8 cellular contexts compared by ENCODE assay signal in the genomic region with DNA sequence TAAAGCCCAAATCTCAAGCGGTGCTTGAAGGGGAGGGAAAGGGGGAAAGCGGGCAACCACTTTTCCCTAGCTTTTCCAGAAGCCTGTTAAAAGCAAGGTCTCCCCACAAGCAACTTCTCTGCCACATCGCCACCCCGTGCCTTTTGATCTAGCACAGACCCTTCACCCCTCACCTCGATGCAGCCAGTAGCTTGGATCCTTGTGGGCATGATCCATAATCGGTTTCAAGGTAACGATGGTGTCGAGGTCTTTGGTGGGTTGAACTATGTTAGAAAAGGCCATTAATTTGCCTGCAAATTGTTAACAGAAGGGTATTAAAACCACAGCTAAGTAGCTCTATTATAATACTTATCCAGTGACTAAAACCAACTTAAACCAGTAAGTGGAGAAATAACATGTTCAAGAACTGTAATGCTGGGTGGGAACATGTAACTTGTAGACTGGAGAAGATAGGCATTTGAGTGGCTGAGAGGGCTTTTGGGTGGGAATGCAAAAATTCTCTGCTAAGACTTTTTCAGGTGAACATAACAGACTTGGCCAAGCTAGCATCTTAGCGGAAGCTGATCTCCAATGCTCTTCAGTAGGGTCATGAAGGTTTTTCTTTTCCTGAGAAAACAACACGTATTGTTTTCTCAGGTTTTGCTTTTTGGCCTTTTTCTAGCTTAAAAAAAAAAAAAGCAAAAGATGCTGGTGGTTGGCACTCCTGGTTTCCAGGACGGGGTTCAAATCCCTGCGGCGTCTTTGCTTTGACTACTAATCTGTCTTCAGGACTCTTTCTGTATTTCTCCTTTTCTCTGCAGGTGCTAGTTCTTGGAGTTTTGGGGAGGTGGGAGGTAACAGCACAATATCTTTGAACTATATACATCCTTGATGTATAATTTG. TPM values are rescaled to one million over a fixed set of nuclear protein-coding genes. Genes with fewer than 3 reads are reported as not detected.
DNase-seq lines count a peak whose midpoint lies in the region; ATAC-seq and TF ChIP-seq lines count a peak whose summit lies in the region.

No MANE protein-coding gene starts in this region.

- peaks cover 59% of the 10 kb centered on the region for H3K36me3 ChIP-seq in OCI-LY1 (ENCODE audit: insufficient read depth, low read length)

- no peak for TF ChIP-seq CTCF in OCI-LY1 (IDR thresholded peaks at IDR 0.05; ENCODE audit: low read length)
- TF ChIP-seq CTCF in endothelial cell (IDR thresholded peaks at IDR 0.05; ENCODE audit: unreplicated experiment), result no peak
- no peak for TF ChIP-seq CTCF in omental fat pad (IDR thresholded peaks at IDR 0.05)

- peak overlapping the region; percentile 54 for H3K27ac Mint-ChIP-seq in endothelial cell (ENCODE audit: unreplicated experiment)

- H3K4me3 ChIP-seq in OCI-LY1 (ENCODE audit: low read depth, low read length, poor library complexity, severe bottlenecking), result peak overlapping the region; percentile 77

- H3K9me2 ChIP-seq in OCI-LY1 (ENCODE audit: low read depth, low read length), result no peaks in the 10 kb centered on the region

- H3K4me3 Mint-ChIP-seq in endothelial cell (ENCODE audit: unreplicated experiment), result peak overlapping the region; percentile 64
- no peak overlapping the region for H3K4me3 Mint-ChIP-seq in activated T-cell treated with anti-CD3 and anti-CD28 coated beads, Interleukin-2, amount 50 U/mL, for 4 hours

- H3K27me3 ChIP-seq in OCI-LY1 (ENCODE audit: insufficient read depth, low read length), result no peaks in the 10 kb centered on the region

- peaks cover 17% of the 10 kb centered on the region for H3K27me3 Mint-ChIP-seq in endothelial cell (ENCODE audit: unreplicated experiment)
- no peaks in the 10 kb centered on the region for H3K27me3 Mint-ChIP-seq in activated T-cell treated with anti-CD3 and anti-CD28 coated beads, Interleukin-2, amount 50 U/mL, for 4 hours (ENCODE audit: low read depth)

- H3K9me3 ChIP-seq in OCI-LY1 (ENCODE audit: low read length), result no peaks in the 10 kb centered on the region

- DNase-seq in EH (ENCODE audit: low read depth) (peak; percentile 53), endothelial cell (ENCODE audit: low spot score) (no peak), omental fat pad (ENCODE audit: low spot score) (peak; percentile 42), SIG-M5 treated with dmso at 0.1 percent for 504 hours (lab: John Stamatoyannopoulos, UW; ENCODE audit: unreplicated experiment) (no peak), AG20443 (ENCODE audit: low spot score) (no peak)
- no peak for DNase-seq in activated T-cell treated with anti-CD3 and anti-CD28 coated beads, Interleukin-2, amount 50 U/mL, for 4 hours

- peaks cover 69% of the 10 kb centered on the region for H3F3A ChIP-seq in OCI-LY1 (ENCODE audit: insufficient read depth, low read length)

- ATAC-seq in omental fat pad (ENCODE audit: low FRiP score), result no peak
- ATAC-seq in GM21526 (IDR thresholded peaks at IDR 0.05; ENCODE audit: low FRiP score, unreplicated experiment), result no peak
- no peak for ATAC-seq in activated T-cell treated with anti-CD3 and anti-CD28 coated beads, Interleukin-2, amount 50 U/mL, for 4 hours

- peaks cover 44% of the 10 kb centered on the region for H3K79me2 ChIP-seq in OCI-LY1 (ENCODE audit: insufficient read depth, low read length)

- peaks cover 29% of the 10 kb centered on the region for H3K36me3 Mint-ChIP-seq in endothelial cell (ENCODE audit: low read depth, unreplicated experiment)
- peaks cover 33% of the 10 kb centered on the region for H3K36me3 Mint-ChIP-seq in activated T-cell treated with anti-CD3 and anti-CD28 coated beads, Interleukin-2, amount 50 U/mL, for 4 hours (ENCODE audit: insufficient read depth)

- peak overlapping the region; percentile 95 for H3K4me2 ChIP-seq in OCI-LY1 (ENCODE audit: low read length)

- peak overlapping the region; percentile 88 for H3K27ac ChIP-seq in OCI-LY1 (ENCODE audit: low read depth, low read length, poor library complexity, severe bottlenecking)

- H3K9ac ChIP-seq in OCI-LY1 (ENCODE audit: low read length), result peak overlapping the region; percentile 99; the same call in 1 of the 2 replicates

- H2AFZ ChIP-seq in OCI-LY1 (ENCODE audit: low read length), result no peak overlapping the region

- peaks cover 77% of the 10 kb centered on the region for H3K4me1 ChIP-seq in OCI-LY1 (ENCODE audit: insufficient read depth, low read length, severe bottlenecking)

- H3K4me1 Mint-ChIP-seq in endothelial cell (ENCODE audit: unreplicated experiment), result peaks cover 38% of the 10 kb centered on the region
- peaks cover 43% of the 10 kb centered on the region for H3K4me1 Mint-ChIP-seq in activated T-cell treated with anti-CD3 and anti-CD28 coated beads, Interleukin-2, amount 50 U/mL, for 4 hours (ENCODE audit: low read depth)

- no peaks in the 10 kb centered on the region for H3K9me3 Mint-ChIP-seq in endothelial cell (ENCODE audit: unreplicated experiment)
- H3K9me3 Mint-ChIP-seq in activated T-cell treated with anti-CD3 and anti-CD28 coated beads, Interleukin-2, amount 50 U/mL, for 4 hours, result no peaks in the 10 kb centered on the region

- H4K20me1 ChIP-seq in OCI-LY1 (ENCODE audit: insufficient read depth, low read length), result no peaks in the 10 kb centered on the region

RNA-seq across cellular contexts. Expression of a gene that starts 6.8 kb away (rescaled TPM):
- total RNA-seq in endothelial cell (ENCODE audit: unreplicated experiment) (4,747 TPM), omental fat pad (over 10,000 TPM; 11,614 to 21,764 (median 16,063) TPM)
- total RNA-seq in activated T-cell treated with anti-CD3 and anti-CD28 coated beads, Interleukin-2, amount 50 U/mL, for 4 hours, result 1,000 to 10,000 TPM; 3,100 to 4,455 (median 3,753) TPM

RNA-seq across cellular contexts. Expression of a gene that starts 19.2 kb away (rescaled TPM):
- total RNA-seq in endothelial cell (ENCODE audit: unreplicated experiment) (99.1 TPM), omental fat pad (100 to 1,000 TPM in 1 of 4 donors, 10 to 100 TPM in 3; 75.4 to 105 (median 88.8) TPM)
- 10 to 100 TPM; 87.6 to 94.6 (median 94.3) TPM for total RNA-seq in activated T-cell treated with anti-CD3 and anti-CD28 coated beads, Interleukin-2, amount 50 U/mL, for 4 hours

RNA-seq across cellular contexts. Expression of a gene that starts 52.5 kb away (rescaled TPM):
- total RNA-seq in endothelial cell (ENCODE audit: unreplicated experiment), result 1.7 TPM
- total RNA-seq in omental fat pad, result 10 to 100 TPM; 67.3 to 84.8 (median 76.5) TPM
- 10 to 100 TPM; 33.1 to 40.8 (median 40.1) TPM for total RNA-seq in activated T-cell treated with anti-CD3 and anti-CD28 coated beads, Interleukin-2, amount 50 U/mL, for 4 hours

Comparison
In these comparisons a context has a peak if more than half of its experiments do, and no peak if none do; other contexts are left out.
1. DNase-seq: peak in EH (single experiment) and omental fat pad (single experiment); none in endothelial cell (single experiment), activated T-cell treated with anti-CD3 and anti-CD28 coated beads, Interleukin-2, amount 50 U/mL, for 4 hours (single experiment), SIG-M5 treated with dmso at 0.1 percent for 504 hours (single experiment) and AG20443 (single experiment).
2. RNA of a gene that starts 52.5 kb away (total RNA-seq): 67.3 to 84.8 TPM in omental fat pad and 33.1 to 40.8 TPM in activated T-cell treated with anti-CD3 and anti-CD28 coated beads, Interleukin-2, amount 50 U/mL, for 4 hours; 1.7 TPM in endothelial cell (single experiment); every median in the first group is over 10 times any median in the second.